1 cellular context compared by ENCODE assay signal in genomic region chr21:46145840-46146691, GRCh38.
TF ChIP-seq lines count a peak whose summit lies in the region.

No MANE protein-coding gene starts in this region.

TF ChIP-seq in HEK293, 187 proteins besides CTCF, POLR2A, EP300 and RAD21 (continued from another document):
- TF ChIP-seq, protein P1, sequence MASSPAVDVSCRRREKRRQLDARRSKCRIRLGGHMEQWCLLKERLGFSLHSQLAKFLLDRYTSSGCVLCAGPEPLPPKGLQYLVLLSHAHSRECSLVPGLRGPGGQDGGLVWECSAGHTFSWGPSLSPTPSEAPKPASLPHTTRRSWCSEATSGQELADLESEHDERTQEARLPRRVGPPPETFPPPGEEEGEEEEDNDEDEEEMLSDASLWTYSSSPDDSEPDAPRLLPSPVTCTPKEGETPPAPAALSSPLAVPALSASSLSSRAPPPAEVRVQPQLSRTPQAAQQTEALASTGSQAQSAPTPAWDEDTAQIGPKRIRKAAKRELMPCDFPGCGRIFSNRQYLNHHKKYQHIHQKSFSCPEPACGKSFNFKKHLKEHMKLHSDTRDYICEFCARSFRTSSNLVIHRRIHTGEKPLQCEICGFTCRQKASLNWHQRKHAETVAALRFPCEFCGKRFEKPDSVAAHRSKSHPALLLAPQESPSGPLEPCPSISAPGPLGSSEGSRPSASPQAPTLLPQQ (tag by site-specific recombination; IDR thresholded peaks at IDR 0.05): 0 out of 2 replicates have a peak, but pooled peaks have one; percentile 47
- TF ChIP-seq ZNF214 (tag by site-specific recombination; IDR thresholded peaks at IDR 0.05; ENCODE audit: borderline replicate concordance): no peak
